1 cellular context compared by ENCODE assay signal in genomic region chr3:53693441-53693840, GRCh38.
TF ChIP-seq lines count a peak whose summit lies in the region.

No MANE protein-coding gene starts in this region.

TF ChIP-seq in SK-N-SH, 30 proteins besides CTCF, POLR2A, EP300 and RAD21 (continued from another document):
- TF ChIP-seq PBX3 (IDR thresholded peaks at IDR 0.05) = no peak
- TF ChIP-seq REST (IDR thresholded peaks at IDR 0.05; ENCODE audit: low read depth, low read length) = no peak
- no peak for TF ChIP-seq MAX (IDR thresholded peaks at IDR 0.05; ENCODE audit: low read depth)
- no peak for TF ChIP-seq EZH2phosphoT487 (IDR thresholded peaks at IDR 0.05; ENCODE audit: borderline replicate concordance, low read depth)
- TF ChIP-seq TAF1 (IDR thresholded peaks at IDR 0.05; ENCODE audit: borderline replicate concordance, low read depth, low read length) = no peak
- no peak for TF ChIP-seq MXI1 (IDR thresholded peaks at IDR 0.05; ENCODE audit: low read depth, low read length)
- TF ChIP-seq SMC3 (IDR thresholded peaks at IDR 0.05; ENCODE audit: low read depth, low read length) = no peak
- no peak for TF ChIP-seq CHD2 (IDR thresholded peaks at IDR 0.05; ENCODE audit: low read length, partially characterized antibody)
- no peak for TF ChIP-seq FOSL2 (IDR thresholded peaks at IDR 0.05; ENCODE audit: borderline replicate concordance, low read depth)
- no peak for TF ChIP-seq TEAD4 (IDR thresholded peaks at IDR 0.05; ENCODE audit: borderline replicate concordance, insufficient read depth)
- TF ChIP-seq FOXM1 (IDR thresholded peaks at IDR 0.05; ENCODE audit: low read depth) = no peak
- no peak for TF ChIP-seq POLR2AphosphoS5 (IDR thresholded peaks at IDR 0.05; ENCODE audit: low read depth, low read length)
- no peak for TF ChIP-seq RXRA (IDR thresholded peaks at IDR 0.05; ENCODE audit: borderline replicate concordance, low read depth)
- no peak for TF ChIP-seq JUND (IDR thresholded peaks at IDR 0.05)
